Comparison of ENCODE assay signal across 28 cellular contexts in the genomic region with DNA sequence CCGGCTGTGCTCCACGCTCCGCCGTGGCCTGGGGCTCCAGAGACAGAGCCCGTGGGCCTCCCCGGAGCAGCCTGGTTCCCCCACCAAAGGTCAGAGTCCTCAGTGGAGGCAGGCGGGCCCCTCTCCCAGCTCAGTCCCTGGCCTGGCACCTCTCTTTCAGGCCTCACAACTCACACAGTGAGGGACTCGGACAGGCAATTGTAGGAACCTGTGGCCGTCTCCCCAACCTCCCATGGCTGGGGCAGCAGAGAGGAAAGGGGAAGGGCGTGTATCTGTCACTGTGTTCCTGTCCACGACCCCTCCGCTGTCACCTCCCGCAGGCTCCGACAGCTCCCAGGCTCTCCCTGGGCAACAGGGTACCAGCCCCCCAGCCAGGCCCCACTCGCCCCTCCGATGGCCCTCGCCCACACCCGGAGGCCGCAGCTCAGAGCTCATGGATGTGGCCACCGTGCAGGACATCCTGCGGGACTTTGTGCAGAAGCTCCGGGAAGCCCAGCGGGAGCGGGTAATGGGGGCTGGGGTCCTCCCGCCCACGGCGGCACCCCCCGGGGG. TPM values are rescaled to one million over a fixed set of nuclear protein-coding genes. Genes with fewer than 3 reads are reported as not detected.
A peak's percentile ranks its signal among the peaks of the same experiment; 100 is the strongest.
DNase-seq lines count a peak whose midpoint lies in the region; ATAC-seq and TF ChIP-seq lines count a peak whose summit lies in the region.
"Had no signal": no experiment of that assay in that cellular context is flagged by ENCODE, and none has a peak within 500 bp of the region (broad histone marks: within the 10 kb centered on the region; RNA-seq: fewer than 3 reads in every experiment).

No MANE protein-coding gene starts in this region.

- no peaks in the 10 kb centered on the region for H3K27me3 ChIP-seq in H7 (ENCODE audit: control insufficient read depth, insufficient read depth, low read length)
- H3K27me3 ChIP-seq: hepatocyte, vagina had no signal

- peak overlapping the region; percentile 29; the same call in 1 of the 2 replicates for H3K27ac ChIP-seq in 22Rv1
- H3K27ac ChIP-seq: epithelial cell of prostate, hepatocyte, sigmoid colon, vagina had no signal

- no peak overlapping the region for H3K4me3 ChIP-seq in H7 (ENCODE audit: insufficient read depth, low read depth, low read length)
- H3K4me3 ChIP-seq: hepatocyte, sigmoid colon, vagina had no signal

- intact Hi-C loops in left ventricle myocardium superior (cut with micrococcal nuclease), result no loop called here
- intact Hi-C loops in posterior cingulate gyrus (cut with DNase I), result no loop called here
- intact Hi-C loops in activated T-helper 2 cell treated with anti-CD3 and anti-CD28 coated beads, Interferon-gamma antibody, Interleukin-2, Interleukin-4, amounts not matched to agents 10 μg/mL and 5 μg/mL and 100 μg/mL, durations not matched to agents 14 hours and 24 hours and 36 hours (cut with micrococcal nuclease), result no loop called here

- H3K27me3 Mint-ChIP-seq in activated T-helper 2 cell treated with anti-CD3 and anti-CD28 coated beads, Interferon-gamma antibody, Interleukin-2, Interleukin-4, amounts not matched to agents 10 μg/mL and 5 μg/mL and 100 μg/mL, durations not matched to agents 14 hours and 24 hours and 36 hours (ENCODE audit: low read depth), result no peaks in the 10 kb centered on the region
- H3K27me3 Mint-ChIP-seq: activated CD4-positive, alpha-beta T cell treated with anti-CD3 and anti-CD28 coated beads for 36 hours; CD8-positive, alpha-beta memory T cell had no signal

- no peak overlapping the region for H3K4me3 Mint-ChIP-seq in activated T-helper 2 cell treated with anti-CD3 and anti-CD28 coated beads, Interferon-gamma antibody, Interleukin-2, Interleukin-4, amounts not matched to agents 10 μg/mL and 5 μg/mL and 100 μg/mL, durations not matched to agents 14 hours and 24 hours and 36 hours (ENCODE audit: low read depth)
- H3K4me3 Mint-ChIP-seq: activated CD4-positive, alpha-beta T cell treated with anti-CD3 and anti-CD28 coated beads for 36 hours; activated T-cell treated with anti-CD3 and anti-CD28 coated beads, Interleukin-2, amount 50 U/mL, for 4 hours; CD8-positive, alpha-beta memory T cell; immature natural killer cell had no signal

- H3K9me3 Mint-ChIP-seq in activated T-helper 2 cell treated with anti-CD3 and anti-CD28 coated beads, Interferon-gamma antibody, Interleukin-2, Interleukin-4, amounts not matched to agents 10 μg/mL and 5 μg/mL and 100 μg/mL, durations not matched to agents 14 hours and 24 hours and 36 hours, result no peaks in the 10 kb centered on the region
- H3K9me3 Mint-ChIP-seq: activated T-cell treated with anti-CD3 and anti-CD28 coated beads, Interleukin-2, amount 50 U/mL, for 4 hours; CD8-positive, alpha-beta memory T cell; immature natural killer cell had no signal

- no peaks in the 10 kb centered on the region for H3K36me3 ChIP-seq in H7 (replicated peaks; ENCODE audit: control insufficient read depth, insufficient read depth, low read length)
- H3K36me3 ChIP-seq: sigmoid colon, vagina had no signal

- ATAC-seq in left ventricle myocardium superior, result no peak
- ATAC-seq: activated CD4-positive, alpha-beta T cell treated with anti-CD3 and anti-CD28 coated beads for 36 hours; activated T-cell treated with anti-CD3 and anti-CD28 coated beads, Interleukin-2, amount 50 U/mL, for 4 hours had no signal

- peak; percentile 62 for DNase-seq in H7
- peak; percentile 19 for DNase-seq in left ventricle myocardium superior
- peak in 6 of 10 donors; percentile 0 to 72 (median 26) for DNase-seq in posterior cingulate gyrus
- no peak for DNase-seq in activated CD4-positive, alpha-beta T cell treated with anti-CD3 and anti-CD28 coated beads for 1 hour
- DNase-seq in AG08395 (ENCODE audit: low spot score), result no peak
- no peak for DNase-seq in activated T-helper 2 cell treated with anti-CD3 and anti-CD28 coated beads, Interferon-gamma antibody, Interleukin-2, Interleukin-4, amounts not matched to agents 10 μg/mL and 5 μg/mL and 100 μg/mL, durations not matched to agents 14 hours and 24 hours and 36 hours (ENCODE audit: low spot score)
- DNase-seq in kidney glomerular epithelial cell (lab: John Stamatoyannopoulos, UW), result no peak
- DNase-seq: activated naive CD4-positive, alpha-beta T cell treated with anti-CD3 and anti-CD28 coated beads, Interleukin-2, amount 50 U/mL, for 16 hours; activated T-cell treated with anti-CD3 and anti-CD28 coated beads, Interleukin-2, amount 50 U/mL, for 4 hours; caudate nucleus; foreskin fibroblast; HCEC 1CT; immature natural killer cell; KBM-7; NCI-H2171 treated with DMSO at 0.1 percent for 48 hours; NCI-H526 treated with DMSO at 0.1 percent for 48 hours; nucleus accumbens; SHP77 treated with DMSO at 0.1 percent for 48 hours had no signal

- H3K27ac Mint-ChIP-seq in activated T-helper 2 cell treated with anti-CD3 and anti-CD28 coated beads, Interferon-gamma antibody, Interleukin-2, Interleukin-4, amounts not matched to agents 10 μg/mL and 5 μg/mL and 100 μg/mL, durations not matched to agents 14 hours and 24 hours and 36 hours, result no peak overlapping the region
- H3K27ac Mint-ChIP-seq: activated CD4-positive, alpha-beta T cell treated with anti-CD3 and anti-CD28 coated beads for 36 hours; CD8-positive, alpha-beta memory T cell; immature natural killer cell had no signal

- no peaks in the 10 kb centered on the region for H3K4me1 Mint-ChIP-seq in activated T-helper 2 cell treated with anti-CD3 and anti-CD28 coated beads, Interferon-gamma antibody, Interleukin-2, Interleukin-4, amounts not matched to agents 10 μg/mL and 5 μg/mL and 100 μg/mL, durations not matched to agents 14 hours and 24 hours and 36 hours (ENCODE audit: low read depth)
- H3K4me1 Mint-ChIP-seq: activated CD4-positive, alpha-beta T cell treated with anti-CD3 and anti-CD28 coated beads for 36 hours; CD8-positive, alpha-beta memory T cell; immature natural killer cell had no signal

- no peak for TF ChIP-seq CTCF in 22Rv1 (IDR thresholded peaks at IDR 0.05)

- H3K36me3 Mint-ChIP-seq in activated T-helper 2 cell treated with anti-CD3 and anti-CD28 coated beads, Interferon-gamma antibody, Interleukin-2, Interleukin-4, amounts not matched to agents 10 μg/mL and 5 μg/mL and 100 μg/mL, durations not matched to agents 14 hours and 24 hours and 36 hours (ENCODE audit: low read depth), result no peaks in the 10 kb centered on the region
- H3K36me3 Mint-ChIP-seq: CD8-positive, alpha-beta memory T cell; immature natural killer cell had no signal

RNA-seq across cellular contexts. Expression of a gene that starts 32.4 kb away (rescaled TPM):
- 0.52 and 1.1 TPM in 2 replicates for total RNA-seq in H7 (2014; rRNA removed; shearing (Covaris generic))
- 7.4 TPM for total RNA-seq in left ventricle myocardium superior
- total RNA-seq in activated T-helper 2 cell treated with anti-CD3 and anti-CD28 coated beads, Interferon-gamma antibody, Interleukin-2, Interleukin-4, amounts not matched to agents 10 μg/mL and 5 μg/mL and 100 μg/mL, durations not matched to agents 14 hours and 24 hours and 36 hours, result 1.5 and 1.7 TPM in 2 replicates

RNA-seq across cellular contexts. Expression of a gene that starts 59.8 kb away (rescaled TPM):
- 0.38 TPM in 1 of 2 replicates, not detected in the other for total RNA-seq in H7 (2014; rRNA removed; shearing (Covaris generic))
- not detected for total RNA-seq in left ventricle myocardium superior
- not detected in 2 replicates for total RNA-seq in activated T-helper 2 cell treated with anti-CD3 and anti-CD28 coated beads, Interferon-gamma antibody, Interleukin-2, Interleukin-4, amounts not matched to agents 10 μg/mL and 5 μg/mL and 100 μg/mL, durations not matched to agents 14 hours and 24 hours and 36 hours
- total RNA-seq: activated CD4-positive, alpha-beta T cell treated with anti-CD3 and anti-CD28 coated beads for 36 hours; activated CD8-positive, alpha-beta memory T cell treated with anti-CD3 and anti-CD28 coated beads for 36 hours; activated T-cell treated with anti-CD3 and anti-CD28 coated beads, Interleukin-2, amount 50 U/mL, for 4 hours; CD8-positive, alpha-beta memory T cell; dermis microvascular lymphatic vessel endothelial cell; lung microvascular endothelial cell; sigmoid colon had no signal

Comparison
In these comparisons a context has a peak if more than half of its experiments do, and no peak if none do; other contexts are left out.
1. DNase-seq: peak in H7 (single experiment), left ventricle myocardium superior (single experiment) and posterior cingulate gyrus (6 of 10); none in activated CD4-positive, alpha-beta T cell treated with anti-CD3 and anti-CD28 coated beads for 1 hour (single experiment), AG08395 (single experiment), activated T-helper 2 cell treated with anti-CD3 and anti-CD28 coated beads, Interferon-gamma antibody, Interleukin-2, Interleukin-4, amounts not matched to agents 10 μg/mL and 5 μg/mL and 100 μg/mL, durations not matched to agents 14 hours and 24 hours and 36 hours (single experiment) and kidney glomerular epithelial cell (single experiment).